Comparison of ENCODE assay signal across 15 cellular contexts in the genomic region with DNA sequence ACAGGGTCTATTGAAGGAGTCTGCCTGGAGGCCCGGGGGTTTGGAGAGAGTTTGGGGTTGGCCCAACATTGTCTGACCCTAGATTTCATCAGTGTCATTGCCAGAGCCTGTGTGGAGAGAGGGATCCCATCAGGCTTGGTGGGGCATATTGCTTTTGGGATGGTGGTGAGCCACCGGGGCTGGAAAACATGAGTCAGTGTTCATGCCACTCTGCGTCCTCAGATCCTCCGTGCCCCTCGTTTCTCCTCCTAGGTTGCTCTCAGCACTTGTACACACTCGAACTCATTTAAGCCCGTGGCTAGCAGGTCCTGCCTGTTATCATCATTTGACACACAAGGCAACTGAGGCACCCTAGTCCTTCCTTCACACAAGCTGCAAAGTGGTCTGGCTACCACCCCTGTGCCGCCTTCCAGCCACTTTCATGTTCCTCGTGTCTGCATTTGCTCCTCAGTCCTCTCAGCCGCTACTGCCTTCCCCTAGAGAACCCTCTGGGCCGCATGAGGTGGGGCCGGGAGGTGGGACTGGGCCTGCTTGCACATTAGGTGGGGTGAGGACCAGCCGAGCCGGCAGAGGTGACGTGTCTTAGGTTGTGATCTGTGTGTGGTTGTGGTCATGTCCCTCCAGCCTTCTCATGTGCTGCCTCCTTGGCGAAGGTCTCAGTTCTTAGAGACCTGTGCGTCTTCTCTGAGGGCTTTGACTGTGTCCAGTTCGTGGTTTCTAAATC. TPM values are rescaled to one million over a fixed set of nuclear protein-coding genes. Genes with fewer than 3 reads are reported as not detected.
DNase-seq lines count a peak whose midpoint lies in the region; ATAC-seq lines count a peak whose summit lies in the region.
"Had no signal": no experiment of that assay in that cellular context is flagged by ENCODE, and none has a peak within 500 bp of the region (broad histone marks: within the 10 kb centered on the region; RNA-seq: fewer than 3 reads in every experiment).

No MANE protein-coding gene starts in this region.

- H3K27ac Mint-ChIP-seq in activated CD4-positive, alpha-beta memory T cell treated with anti-CD3 and anti-CD28 coated beads for 36 hours = peak overlapping the region; percentile 49
- H3K27ac Mint-ChIP-seq in immature natural killer cell = peak overlapping the region; percentile 70 to 93 (median 90)
- peak overlapping the region; percentile 91 for H3K27ac Mint-ChIP-seq in stimulated activated naive CD8-positive, alpha-beta T cell treated with anti-CD3 and anti-CD28 coated beads, Interleukin-15, Interleukin-2, amounts not matched to agents 100 ng/mL and 50 ng/mL, for 24 hours

- no peaks in the 10 kb centered on the region for H3K27me3 Mint-ChIP-seq in activated T-cell treated with anti-CD3 and anti-CD28 coated beads, Interleukin-2, amount 50 U/mL, for 4 hours (ENCODE audit: low read depth)
- H3K27me3 Mint-ChIP-seq in activated CD4-positive, alpha-beta memory T cell treated with anti-CD3 and anti-CD28 coated beads for 36 hours = no peaks in the 10 kb centered on the region
- H3K27me3 Mint-ChIP-seq in immature natural killer cell (ENCODE audit: low read depth in 3 of 3) = peaks cover 13 to 27% (median 17%) of the 10 kb centered on the region in 3 donors
- no peaks in the 10 kb centered on the region for H3K27me3 Mint-ChIP-seq in stimulated activated naive CD8-positive, alpha-beta T cell treated with anti-CD3 and anti-CD28 coated beads, Interleukin-15, Interleukin-2, amounts not matched to agents 100 ng/mL and 50 ng/mL, for 24 hours

- intact Hi-C loops in activated CD4-positive, alpha-beta memory T cell treated with anti-CD3 and anti-CD28 coated beads for 36 hours (cut with micrococcal nuclease) = no loop called here

- ATAC-seq in activated T-cell treated with anti-CD3 and anti-CD28 coated beads, Interleukin-2, amount 50 U/mL, for 4 hours = no peak
- no peak for ATAC-seq in GM19397 (IDR thresholded peaks at IDR 0.05; ENCODE audit: unreplicated experiment)
- ATAC-seq: gastrocnemius medialis, left cardiac atrium had no signal

- peaks cover 4% of the 10 kb centered on the region for H3K36me3 Mint-ChIP-seq in activated T-cell treated with anti-CD3 and anti-CD28 coated beads, Interleukin-2, amount 50 U/mL, for 4 hours (ENCODE audit: insufficient read depth)
- peaks cover 13% of the 10 kb centered on the region for H3K36me3 Mint-ChIP-seq in activated CD4-positive, alpha-beta memory T cell treated with anti-CD3 and anti-CD28 coated beads for 36 hours
- peaks cover 0 to 3% (median 0%) of the 10 kb centered on the region in 3 donors for H3K36me3 Mint-ChIP-seq in immature natural killer cell
- peaks cover 18% of the 10 kb centered on the region for H3K36me3 Mint-ChIP-seq in stimulated activated naive CD8-positive, alpha-beta T cell treated with anti-CD3 and anti-CD28 coated beads, Interleukin-15, Interleukin-2, amounts not matched to agents 100 ng/mL and 50 ng/mL, for 24 hours (ENCODE audit: low read depth)

- peak overlapping the region; percentile 40 for H3K4me3 Mint-ChIP-seq in activated T-cell treated with anti-CD3 and anti-CD28 coated beads, Interleukin-2, amount 50 U/mL, for 4 hours
- H3K4me3 Mint-ChIP-seq in activated CD4-positive, alpha-beta memory T cell treated with anti-CD3 and anti-CD28 coated beads for 36 hours = no peak overlapping the region
- H3K4me3 Mint-ChIP-seq in immature natural killer cell = peak overlapping the region; percentile 53 to 64 (median 63)
- H3K4me3 Mint-ChIP-seq in stimulated activated naive CD8-positive, alpha-beta T cell treated with anti-CD3 and anti-CD28 coated beads, Interleukin-15, Interleukin-2, amounts not matched to agents 100 ng/mL and 50 ng/mL, for 24 hours = peak overlapping the region; percentile 70

- peaks cover 49% of the 10 kb centered on the region for H3K4me1 Mint-ChIP-seq in activated T-cell treated with anti-CD3 and anti-CD28 coated beads, Interleukin-2, amount 50 U/mL, for 4 hours (ENCODE audit: low read depth)
- peaks cover 46% of the 10 kb centered on the region for H3K4me1 Mint-ChIP-seq in activated CD4-positive, alpha-beta memory T cell treated with anti-CD3 and anti-CD28 coated beads for 36 hours (ENCODE audit: low read depth)
- H3K4me1 Mint-ChIP-seq in immature natural killer cell = peaks cover 59 to 63% of the 10 kb centered on the region in 2 donors
- peaks cover 60% of the 10 kb centered on the region for H3K4me1 Mint-ChIP-seq in stimulated activated naive CD8-positive, alpha-beta T cell treated with anti-CD3 and anti-CD28 coated beads, Interleukin-15, Interleukin-2, amounts not matched to agents 100 ng/mL and 50 ng/mL, for 24 hours (ENCODE audit: low read depth)

- POLR2A ChIA-PET in activated CD4-positive, alpha-beta memory T cell treated with anti-CD3 and anti-CD28 coated beads for 36 hours (lab: Charles Lee) = interaction anchor here (1.8 kb wide), 1 partner anchor 11 kb away, joined by 5 read pairs; no protein-coding TSS in a partner anchor

- no peak for DNase-seq in activated T-cell treated with anti-CD3 and anti-CD28 coated beads, Interleukin-2, amount 50 U/mL, for 4 hours
- DNase-seq in activated T-cell treated with anti-CD3 and anti-CD28 coated beads, Interleukin-2, amount 50 U/mL, for 1 hour = no peak
- DNase-seq in activated CD4-positive, alpha-beta memory T cell treated with anti-CD3 and anti-CD28 coated beads for 36 hours = peak; percentile 36
- DNase-seq in immature natural killer cell (peak; percentile 57 to 72 (median 70)), hepatic stellate cell (ENCODE audit: low spot score) (no peak), NCI-H446 (lab: John Stamatoyannopoulos, UW) (no peak)
- DNase-seq: activated CD8-positive, alpha-beta memory T cell treated with anti-CD3 and anti-CD28 coated beads, Interleukin-2, amount 50 U/mL, for 48 hours; effector CD8-positive, alpha-beta T cell; gastrocnemius medialis; left cardiac atrium; MM.1S; NCI-H226; stimulated activated CD4-positive, alpha-beta T cell treated with anti-CD3 and anti-CD28 coated beads, Interleukin-12 subunit alpha, Interleukin-12 subunit beta, amount 100 ng/mL, for 4 hours had no signal

- no peaks in the 10 kb centered on the region for H3K9me3 Mint-ChIP-seq in activated T-cell treated with anti-CD3 and anti-CD28 coated beads, Interleukin-2, amount 50 U/mL, for 4 hours
- no peaks in the 10 kb centered on the region for H3K9me3 Mint-ChIP-seq in activated CD4-positive, alpha-beta memory T cell treated with anti-CD3 and anti-CD28 coated beads for 36 hours
- H3K9me3 Mint-ChIP-seq in immature natural killer cell = peaks cover 0 to 2% (median 0%) of the 10 kb centered on the region in 6 donors
- no peaks in the 10 kb centered on the region for H3K9me3 Mint-ChIP-seq in stimulated activated naive CD8-positive, alpha-beta T cell treated with anti-CD3 and anti-CD28 coated beads, Interleukin-15, Interleukin-2, amounts not matched to agents 100 ng/mL and 50 ng/mL, for 24 hours

- CTCF ChIA-PET in activated CD4-positive, alpha-beta memory T cell treated with anti-CD3 and anti-CD28 coated beads for 36 hours (lab: Charles Lee) = interaction anchor here (1.1 to 2.1 kb wide), 4 partner anchors 10 to 144 kb away, joined by 3 to 6 read pairs (median 4); no protein-coding TSS in a partner anchor

RNA-seq across cellular contexts. Expression of a gene that starts 3.6 kb away (rescaled TPM):
- total RNA-seq in activated T-cell treated with anti-CD3 and anti-CD28 coated beads, Interleukin-2, amount 50 U/mL, for 4 hours = 100 to 1,000 TPM; 127 to 137 (median 134) TPM
- 10 to 100 TPM; 89.8 to 90.9 TPM for total RNA-seq in activated CD4-positive, alpha-beta memory T cell treated with anti-CD3 and anti-CD28 coated beads for 36 hours
- polyA plus RNA-seq in immature natural killer cell = 1 to 10 TPM in 2 of 3 donors, not detected in 1; 1.2 to 2.8 TPM

RNA-seq across cellular contexts. Expression of a gene that starts 5.2 kb away (rescaled TPM):
- 100 to 1,000 TPM; 240 to 248 (median 246) TPM for total RNA-seq in activated T-cell treated with anti-CD3 and anti-CD28 coated beads, Interleukin-2, amount 50 U/mL, for 4 hours
- total RNA-seq in activated CD4-positive, alpha-beta memory T cell treated with anti-CD3 and anti-CD28 coated beads for 36 hours = 10 to 100 TPM; 59.2 to 61.3 TPM
- polyA plus RNA-seq in immature natural killer cell = 10 to 100 TPM; 13.2 to 16.5 (median 16.3) TPM

RNA-seq across cellular contexts. Expression of a gene that starts 19.1 kb away (rescaled TPM):
- total RNA-seq in activated T-cell treated with anti-CD3 and anti-CD28 coated beads, Interleukin-2, amount 50 U/mL, for 4 hours = 1 to 10 TPM; 1.9 to 3.0 (median 2.9) TPM
- 1 to 10 TPM; 5.0 to 5.6 TPM for total RNA-seq in activated CD4-positive, alpha-beta memory T cell treated with anti-CD3 and anti-CD28 coated beads for 36 hours
- polyA plus RNA-seq in immature natural killer cell = 1 to 10 TPM; 1.1 to 2.2 (median 2.1) TPM

RNA-seq across cellular contexts. Expression of a gene that starts 28.5 kb away (rescaled TPM):
- 10 to 100 TPM; 64.5 to 66.0 (median 65.4) TPM for total RNA-seq in activated T-cell treated with anti-CD3 and anti-CD28 coated beads, Interleukin-2, amount 50 U/mL, for 4 hours
- 10 to 100 TPM; 65.5 to 66.3 TPM for total RNA-seq in activated CD4-positive, alpha-beta memory T cell treated with anti-CD3 and anti-CD28 coated beads for 36 hours
- 10 to 100 TPM; 56.8 to 92.5 (median 66.0) TPM for polyA plus RNA-seq in immature natural killer cell

RNA-seq across cellular contexts. Expression of a gene that starts 28.5 kb away (rescaled TPM):
- total RNA-seq in activated T-cell treated with anti-CD3 and anti-CD28 coated beads, Interleukin-2, amount 50 U/mL, for 4 hours = 100 to 1,000 TPM in 2 of 3 donors, 10 to 100 TPM in 1; 99.4 to 113 (median 110) TPM
- total RNA-seq in activated CD4-positive, alpha-beta memory T cell treated with anti-CD3 and anti-CD28 coated beads for 36 hours = 100 to 1,000 TPM; 129 to 137 TPM
- polyA plus RNA-seq in immature natural killer cell = 100 to 1,000 TPM; 395 to 487 (median 487) TPM

Comparison
In these comparisons a context has a peak if more than half of its experiments do, and no peak if none do; other contexts are left out.
1. DNase-seq: peak in activated CD4-positive, alpha-beta memory T cell treated with anti-CD3 and anti-CD28 coated beads for 36 hours (single experiment) and immature natural killer cell (3 of 3); none in activated T-cell treated with anti-CD3 and anti-CD28 coated beads, Interleukin-2, amount 50 U/mL, for 4 hours (single experiment), activated T-cell treated with anti-CD3 and anti-CD28 coated beads, Interleukin-2, amount 50 U/mL, for 1 hour (single experiment), hepatic stellate cell (single experiment) and NCI-H446 (0 of 2).
2. Peak in every context shown above with its lines, with median percentiles within 50 percentile points of each other: H3K27ac Mint-ChIP-seq.